In the genomic region with DNA sequence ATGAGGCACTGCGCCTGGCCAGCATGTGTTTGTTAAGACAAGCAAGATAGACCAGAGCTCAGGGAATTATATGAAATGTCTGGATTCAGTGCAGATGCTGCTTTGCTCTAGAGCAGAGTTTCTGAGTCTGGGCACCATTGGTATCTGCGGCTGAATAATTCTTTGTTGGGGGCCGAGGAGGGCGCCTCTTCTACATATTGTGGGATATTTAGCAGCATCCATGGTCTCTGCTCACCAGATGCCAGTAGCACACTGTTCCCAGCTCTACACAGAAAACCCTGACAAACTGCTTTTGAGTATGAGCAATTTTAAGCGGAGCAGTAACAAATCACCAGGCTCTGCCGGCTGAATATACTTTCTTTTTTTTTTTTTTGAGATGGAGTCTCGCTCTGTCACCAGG, we compare ENCODE assay signal across 24 cellular contexts. TPM values are rescaled to one million over a fixed set of nuclear protein-coding genes. Genes with fewer than 3 reads are reported as not detected.
DNase-seq lines count a peak whose midpoint lies in the region; ATAC-seq and TF ChIP-seq lines count a peak whose summit lies in the region.
"Had no signal": no experiment of that assay in that cellular context is flagged by ENCODE, and none has a peak within 500 bp of the region (broad histone marks: within the 10 kb centered on the region; RNA-seq: fewer than 3 reads in every experiment).

No MANE protein-coding gene starts in this region.

- DNase-seq in inferior parietal cortex (ENCODE audit: extremely low spot score) (peak; percentile 47), osteocyte (ENCODE audit: extremely low spot score, unreplicated experiment) (peak; percentile 34), substantia nigra (lab: John Stamatoyannopoulos, UW) (peak in 3 of 49 donors; percentile 5 to 21 (median 9)), DMS153 (lab: John Stamatoyannopoulos, UW) (no peak), WTC11 (ENCODE audit: low spot score) (no peak), T-cell (no peak)
- DNase-seq: 8988T; Caco-2; CD4-positive, CD25-positive, alpha-beta regulatory T cell; CD8-positive, alpha-beta T cell; DMS79; EL; GDM1; H9 had no signal

- ATAC-seq in HG03521 (IDR thresholded peaks at IDR 0.05; ENCODE audit: unreplicated experiment) (no peak), WTC11 (no peak), T-cell (replicated peaks in 1 of 4) (no peak)
- ATAC-seq: A549; CD8-positive, alpha-beta T cell; GM12878; GM23338; HCT116 had no signal

- no peaks in the 10 kb centered on the region for H3K9me3 Mint-ChIP-seq in osteocyte (ENCODE audit: unreplicated experiment)
- H3K9me3 Mint-ChIP-seq in WTC11 = no peaks in the 10 kb centered on the region
- no peaks in the 10 kb centered on the region for H3K9me3 Mint-ChIP-seq in T-cell
- H3K9me3 Mint-ChIP-seq: CD4-positive, CD25-positive, alpha-beta regulatory T cell; CD8-positive, alpha-beta T cell; GM23338; H9 had no signal

- H3K4me3 Mint-ChIP-seq in osteocyte (ENCODE audit: unreplicated experiment) = no peak overlapping the region
- no peak overlapping the region for H3K4me3 Mint-ChIP-seq in WTC11
- no peak overlapping the region for H3K4me3 Mint-ChIP-seq in T-cell
- H3K4me3 Mint-ChIP-seq: B cell; CD4-positive, CD25-positive, alpha-beta regulatory T cell; CD8-positive, alpha-beta T cell; GM23338; H9 had no signal

- H3K27me3 Mint-ChIP-seq in osteocyte (ENCODE audit: unreplicated experiment) = no peaks in the 10 kb centered on the region
- no peaks in the 10 kb centered on the region for H3K27me3 Mint-ChIP-seq in WTC11 (ENCODE audit: low read depth)
- no peaks in the 10 kb centered on the region for H3K27me3 Mint-ChIP-seq in T-cell
- H3K27me3 Mint-ChIP-seq: B cell; CD4-positive, CD25-positive, alpha-beta regulatory T cell had no signal

- POLR2A ChIA-PET in WTC11 (lab: Charles Lee) = no interaction called here
- POLR2A ChIA-PET in T-cell (lab: Charles Lee) = interaction anchor here in 1 of 2 donors (0.7 kb wide), 1 partner anchor 295 kb away, joined by 3 read pairs; no protein-coding TSS in a partner anchor

- CTCF ChIA-PET in WTC11 (lab: Charles Lee) (interaction anchor here (1.4 kb wide), 1 partner anchor 326 kb away, joined by 3 read pairs; no protein-coding TSS in a partner anchor), T-cell (lab: Charles Lee) (no interaction called here)

- H3K36me3 Mint-ChIP-seq in osteocyte (ENCODE audit: unreplicated experiment) = peaks cover 52% of the 10 kb centered on the region
- H3K36me3 Mint-ChIP-seq in WTC11 = peaks cover 39% of the 10 kb centered on the region
- H3K36me3 Mint-ChIP-seq in T-cell = no peaks in the 10 kb centered on the region
- H3K36me3 Mint-ChIP-seq: CD4-positive, CD25-positive, alpha-beta regulatory T cell; CD8-positive, alpha-beta T cell had no signal

- H3K27ac ChIP-seq in angular gyrus (ENCODE audit: low read depth, low read length) (peak overlapping the region; percentile 45), substantia nigra (ENCODE audit: low read depth, low read length, poor library complexity, severe bottlenecking) (peak overlapping the region; percentile 26)
- H3K27ac ChIP-seq: BLaER1, C4-2B had no signal

- H3K27ac Mint-ChIP-seq in osteocyte (ENCODE audit: unreplicated experiment) (no peak overlapping the region), WTC11 (no peak overlapping the region), T-cell (no peak overlapping the region)
- H3K27ac Mint-ChIP-seq: B cell; CD4-positive, CD25-positive, alpha-beta regulatory T cell; CD8-positive, alpha-beta T cell; GM23338 had no signal

- H3K4me1 Mint-ChIP-seq in osteocyte (ENCODE audit: unreplicated experiment) (peaks cover 9% of the 10 kb centered on the region), WTC11 (no peaks in the 10 kb centered on the region), T-cell (no peaks in the 10 kb centered on the region)
- H3K4me1 Mint-ChIP-seq: GM23338, H9 had no signal

- TF ChIP-seq CTCF in osteocyte (IDR thresholded peaks at IDR 0.05) (no peak), WTC11 (IDR thresholded peaks at IDR 0.05) (no peak)

TF ChIP-seq in WTC11, 78 proteins besides CTCF, POLR2A, EP300 and RAD21:
- TF ChIP-seq, protein P1, sequence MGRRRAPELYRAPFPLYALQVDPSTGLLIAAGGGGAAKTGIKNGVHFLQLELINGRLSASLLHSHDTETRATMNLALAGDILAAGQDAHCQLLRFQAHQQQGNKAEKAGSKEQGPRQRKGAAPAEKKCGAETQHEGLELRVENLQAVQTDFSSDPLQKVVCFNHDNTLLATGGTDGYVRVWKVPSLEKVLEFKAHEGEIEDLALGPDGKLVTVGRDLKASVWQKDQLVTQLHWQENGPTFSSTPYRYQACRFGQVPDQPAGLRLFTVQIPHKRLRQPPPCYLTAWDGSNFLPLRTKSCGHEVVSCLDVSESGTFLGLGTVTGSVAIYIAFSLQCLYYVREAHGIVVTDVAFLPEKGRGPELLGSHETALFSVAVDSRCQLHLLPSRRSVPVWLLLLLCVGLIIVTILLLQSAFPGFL (CRISPR knock-in tag; IDR thresholded peaks at IDR 0.05; ENCODE audit: borderline replicate concordance) = no peak
- TF ChIP-seq, protein P2, sequence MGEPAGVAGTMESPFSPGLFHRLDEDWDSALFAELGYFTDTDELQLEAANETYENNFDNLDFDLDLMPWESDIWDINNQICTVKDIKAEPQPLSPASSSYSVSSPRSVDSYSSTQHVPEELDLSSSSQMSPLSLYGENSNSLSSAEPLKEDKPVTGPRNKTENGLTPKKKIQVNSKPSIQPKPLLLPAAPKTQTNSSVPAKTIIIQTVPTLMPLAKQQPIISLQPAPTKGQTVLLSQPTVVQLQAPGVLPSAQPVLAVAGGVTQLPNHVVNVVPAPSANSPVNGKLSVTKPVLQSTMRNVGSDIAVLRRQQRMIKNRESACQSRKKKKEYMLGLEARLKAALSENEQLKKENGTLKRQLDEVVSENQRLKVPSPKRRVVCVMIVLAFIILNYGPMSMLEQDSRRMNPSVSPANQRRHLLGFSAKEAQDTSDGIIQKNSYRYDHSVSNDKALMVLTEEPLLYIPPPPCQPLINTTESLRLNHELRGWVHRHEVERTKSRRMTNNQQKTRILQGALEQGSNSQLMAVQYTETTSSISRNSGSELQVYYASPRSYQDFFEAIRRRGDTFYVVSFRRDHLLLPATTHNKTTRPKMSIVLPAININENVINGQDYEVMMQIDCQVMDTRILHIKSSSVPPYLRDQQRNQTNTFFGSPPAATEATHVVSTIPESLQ (CRISPR knock-in tag; IDR thresholded peaks at IDR 0.05) = no peak
- TF ChIP-seq, protein P3, sequence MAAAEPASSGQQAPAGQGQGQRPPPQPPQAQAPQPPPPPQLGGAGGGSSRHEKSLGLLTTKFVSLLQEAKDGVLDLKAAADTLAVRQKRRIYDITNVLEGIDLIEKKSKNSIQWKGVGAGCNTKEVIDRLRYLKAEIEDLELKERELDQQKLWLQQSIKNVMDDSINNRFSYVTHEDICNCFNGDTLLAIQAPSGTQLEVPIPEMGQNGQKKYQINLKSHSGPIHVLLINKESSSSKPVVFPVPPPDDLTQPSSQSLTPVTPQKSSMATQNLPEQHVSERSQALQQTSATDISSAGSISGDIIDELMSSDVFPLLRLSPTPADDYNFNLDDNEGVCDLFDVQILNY (CRISPR knock-in tag; IDR thresholded peaks at IDR 0.05) = no peak
- TF ChIP-seq, protein P4, sequence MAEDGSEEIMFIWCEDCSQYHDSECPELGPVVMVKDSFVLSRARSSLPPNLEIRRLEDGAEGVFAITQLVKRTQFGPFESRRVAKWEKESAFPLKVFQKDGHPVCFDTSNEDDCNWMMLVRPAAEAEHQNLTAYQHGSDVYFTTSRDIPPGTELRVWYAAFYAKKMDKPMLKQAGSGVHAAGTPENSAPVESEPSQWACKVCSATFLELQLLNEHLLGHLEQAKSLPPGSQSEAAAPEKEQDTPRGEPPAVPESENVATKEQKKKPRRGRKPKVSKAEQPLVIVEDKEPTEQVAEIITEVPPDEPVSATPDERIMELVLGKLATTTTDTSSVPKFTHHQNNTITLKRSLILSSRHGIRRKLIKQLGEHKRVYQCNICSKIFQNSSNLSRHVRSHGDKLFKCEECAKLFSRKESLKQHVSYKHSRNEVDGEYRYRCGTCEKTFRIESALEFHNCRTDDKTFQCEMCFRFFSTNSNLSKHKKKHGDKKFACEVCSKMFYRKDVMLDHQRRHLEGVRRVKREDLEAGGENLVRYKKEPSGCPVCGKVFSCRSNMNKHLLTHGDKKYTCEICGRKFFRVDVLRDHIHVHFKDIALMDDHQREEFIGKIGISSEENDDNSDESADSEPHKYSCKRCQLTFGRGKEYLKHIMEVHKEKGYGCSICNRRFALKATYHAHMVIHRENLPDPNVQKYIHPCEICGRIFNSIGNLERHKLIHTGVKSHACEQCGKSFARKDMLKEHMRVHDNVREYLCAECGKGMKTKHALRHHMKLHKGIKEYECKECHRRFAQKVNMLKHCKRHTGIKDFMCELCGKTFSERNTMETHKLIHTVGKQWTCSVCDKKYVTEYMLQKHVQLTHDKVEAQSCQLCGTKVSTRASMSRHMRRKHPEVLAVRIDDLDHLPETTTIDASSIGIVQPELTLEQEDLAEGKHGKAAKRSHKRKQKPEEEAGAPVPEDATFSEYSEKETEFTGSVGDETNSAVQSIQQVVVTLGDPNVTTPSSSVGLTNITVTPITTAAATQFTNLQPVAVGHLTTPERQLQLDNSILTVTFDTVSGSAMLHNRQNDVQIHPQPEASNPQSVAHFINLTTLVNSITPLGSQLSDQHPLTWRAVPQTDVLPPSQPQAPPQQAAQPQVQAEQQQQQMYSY (CRISPR knock-in tag; IDR thresholded peaks at IDR 0.05) = no peak
- TF ChIP-seq TP53 (CRISPR knock-in tag; IDR thresholded peaks at IDR 0.05) (no peak), GTF2I (CRISPR knock-in tag; conservative IDR thresholded peaks at IDR 0.05) (no peak), PRRX2 (CRISPR knock-in tag; IDR thresholded peaks at IDR 0.05) (no peak), FOXJ3 (CRISPR knock-in tag; IDR thresholded peaks at IDR 0.05; ENCODE audit: borderline replicate concordance) (no peak)

RNA-seq across cellular contexts. Expression of a gene that starts 3.6 kb away (rescaled TPM):
- total RNA-seq in osteocyte = not detected in 2 replicates
- total RNA-seq in WTC11 (2021) = not detected in 3 replicates
- total RNA-seq in T-cell = not detected
- total RNA-seq: B cell; Caco-2; CD4-positive, CD25-positive, alpha-beta regulatory T cell; CD8-positive, alpha-beta T cell; GM12878; GM23338; H4; H9 had no signal

Comparison
In these comparisons a context has a peak if more than half of its experiments do, and no peak if none do; other contexts are left out.
1. DNase-seq: peak in inferior parietal cortex (single experiment) and osteocyte (single experiment); none in DMS153 (single experiment), WTC11 (single experiment) and T-cell (0 of 34).